Comparison of ENCODE assay signal across 10 cellular contexts in the genomic region with DNA sequence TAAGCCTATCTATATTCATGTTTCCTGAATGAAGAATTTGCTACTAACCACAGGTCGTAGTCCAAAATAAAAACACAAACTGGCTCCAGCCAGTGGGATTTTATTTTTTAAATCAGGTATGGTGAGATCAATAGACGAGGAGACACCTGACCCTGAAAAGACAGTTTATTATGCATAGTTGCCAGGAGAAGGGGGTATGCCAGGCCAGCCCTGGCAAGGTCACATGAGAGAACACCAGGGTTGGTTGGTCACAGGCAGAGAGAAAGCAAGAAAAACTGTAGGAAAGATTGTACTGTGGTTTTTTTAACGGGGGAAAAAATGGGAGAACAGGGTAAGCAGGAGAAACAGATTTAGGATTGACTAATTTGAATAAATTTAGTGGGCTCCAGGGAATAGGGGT.
"Had no signal": no experiment of that assay in that cellular context is flagged by ENCODE, and none has a peak within 500 bp of the region (broad histone marks: within the 10 kb centered on the region; RNA-seq: fewer than 3 reads in every experiment).

No MANE protein-coding gene starts in this region.

- H3K27ac Mint-ChIP-seq: HFFc6 had no signal

- H3K4me1 ChIP-seq: HAP-1 had no signal

- H3K36me3 Mint-ChIP-seq: IgD-negative memory B cell had no signal

- DNase-seq: GM23248, GOT3, H7, HFFc6, KBM-7 had no signal

- H3K27me3 Mint-ChIP-seq: IgD-negative memory B cell had no signal

- H3K4me1 Mint-ChIP-seq: IgD-negative memory B cell had no signal

- H3K4me3 Mint-ChIP-seq: HFFc6, IgD-negative memory B cell had no signal

- H3K4me3 ChIP-seq: GM23248, HAP-1 had no signal

- H3K9me3 Mint-ChIP-seq: HFFc6 had no signal

- H3K27ac ChIP-seq: GM23248, HL-60 had no signal

- H3K9me3 ChIP-seq: HAP-1 had no signal

- H3K36me3 ChIP-seq: HAP-1 had no signal

- FAIRE-seq: HepG2 had no signal

- ATAC-seq: HCT116, HepG2 had no signal
